In the genomic region with DNA sequence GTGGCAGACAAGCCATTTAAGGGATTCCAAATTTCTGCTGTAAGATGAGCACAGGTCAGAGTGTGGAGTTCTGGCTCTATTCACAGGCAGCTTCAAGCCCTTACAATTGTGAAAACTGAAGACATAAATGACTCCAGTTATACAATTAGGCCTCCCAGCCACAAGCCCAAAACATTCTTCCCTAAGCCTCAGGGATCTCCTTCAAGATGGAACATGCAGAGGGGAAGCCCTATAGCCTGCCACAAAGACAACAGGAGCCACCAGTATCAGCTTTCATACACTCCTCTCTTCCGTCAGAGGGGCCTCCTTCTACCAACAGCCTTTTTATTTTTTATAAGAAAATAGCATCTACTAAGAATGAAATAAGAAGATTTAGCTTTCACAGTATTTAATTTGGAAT, we compare ENCODE assay signal across 1 cellular context.
TF ChIP-seq lines count a peak whose summit lies in the region.

No MANE protein-coding gene starts in this region.

TF ChIP-seq in endothelial cell of umbilical vein, 7 proteins besides CTCF, POLR2A, EP300 and RAD21:
- TF ChIP-seq EZH2 (IDR thresholded peaks at IDR 0.05; ENCODE audit: borderline replicate concordance, low read depth, low read length, severe bottlenecking) (no peak), JUN (IDR thresholded peaks at IDR 0.05; ENCODE audit: borderline replicate concordance, insufficient read depth, insufficient read length, low read depth) (no peak), POLR2AphosphoS5 (IDR thresholded peaks at IDR 0.05; ENCODE audit: insufficient read depth, low read depth, low read length) (no peak), MAX (IDR thresholded peaks at IDR 0.05; ENCODE audit: insufficient read depth, insufficient read length) (no peak), MYC (IDR thresholded peaks at IDR 0.05; ENCODE audit: low read depth, low read length) (no peak), FOS (IDR thresholded peaks at IDR 0.05; ENCODE audit: borderline replicate concordance, insufficient read depth, low read length) (no peak), GATA2 (IDR thresholded peaks at IDR 0.05; ENCODE audit: insufficient read depth, insufficient read length, low read depth, low read length) (no peak)
